ENCODE assay signal across 16 cellular contexts in the genomic region with DNA sequence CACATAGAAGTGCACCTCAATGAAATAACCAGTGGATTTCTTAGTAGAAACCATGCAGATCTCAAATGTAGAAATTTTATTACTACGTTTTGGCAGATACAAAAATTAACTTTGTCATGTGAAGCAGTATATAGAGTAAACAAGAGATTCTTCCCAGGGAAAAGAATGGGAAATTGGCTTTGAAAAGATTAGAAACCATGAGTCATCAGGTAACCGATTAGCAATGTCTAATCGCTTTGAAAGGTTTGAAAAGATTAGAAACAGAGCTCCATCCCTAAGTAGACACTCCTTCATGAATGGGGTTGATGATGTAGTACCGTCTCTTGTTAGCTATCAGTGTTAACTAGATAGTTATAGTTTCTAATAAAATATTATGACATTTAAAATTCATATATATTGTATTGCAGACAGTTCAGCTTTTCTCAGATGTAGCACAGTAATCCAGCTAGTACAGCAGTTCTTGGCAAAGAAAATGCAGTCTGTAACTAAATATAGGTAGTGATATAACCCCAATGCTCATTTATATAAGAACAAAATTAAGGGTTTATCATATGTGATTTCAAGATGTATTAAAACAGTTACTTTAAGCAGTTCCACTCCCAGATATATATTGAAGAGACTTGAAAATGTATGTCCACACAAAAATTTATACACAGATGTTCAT.
"Had no signal": no experiment of that assay in that cellular context is flagged by ENCODE, and none has a peak within 500 bp of the region (broad histone marks: within the 10 kb centered on the region; RNA-seq: fewer than 3 reads in every experiment).

No MANE protein-coding gene starts in this region.

- ATAC-seq: natural killer cell; sciatic nerve; stimulated activated memory B cell treated with anti-CD40 and anti-IgM and Interleukin-4, amounts not matched to agents 10 μg/mL and 1 μg/mL and 100 μg/mL, for 72 hours had no signal

- H3K4me1 ChIP-seq: upper lobe of left lung had no signal

- H3K27me3 ChIP-seq: esophagus squamous epithelium, ovary, upper lobe of left lung had no signal

- H3K9me3 ChIP-seq: esophagus squamous epithelium, left ventricle myocardium inferior, ovary, thoracic aorta, upper lobe of left lung had no signal

- DNase-seq: activated CD4-positive, alpha-beta T cell treated with anti-CD3 and anti-CD28 coated beads for 1 hour; activated CD4-positive, alpha-beta T cell treated with anti-CD3 and anti-CD28 coated beads, Interleukin-2, amount 50 U/mL, for 4 hours; activated gamma-delta T cell; effector CD8-positive, alpha-beta T cell; esophagus squamous epithelium; left ventricle myocardium inferior; natural killer cell; ovary; stimulated activated CD4-positive, alpha-beta T cell treated with anti-CD3 and anti-CD28 coated beads, Interleukin-4, amount 100 ng/mL, for 4 hours; upper lobe of left lung; WERI-Rb-1 had no signal

- H3K36me3 ChIP-seq: esophagus squamous epithelium, left ventricle myocardium inferior, ovary, thoracic aorta, upper lobe of left lung, WERI-Rb-1 had no signal

- H3K27ac ChIP-seq: esophagus squamous epithelium, left ventricle myocardium inferior, ovary, thoracic aorta, upper lobe of left lung, WERI-Rb-1 had no signal

- H3K4me3 ChIP-seq: esophagus squamous epithelium, left ventricle myocardium inferior, ovary, thoracic aorta, upper lobe of left lung had no signal

- FAIRE-seq: bronchial epithelial cell, frontal cortex had no signal
